In genomic region chr7:128919881-128920789, GRCh38 we compare ENCODE assay signal across 16 cellular contexts. TPM values are rescaled to one million over a fixed set of nuclear protein-coding genes. Genes with fewer than 3 reads are reported as not detected.
DNase-seq lines count a peak whose midpoint lies in the region; ATAC-seq, FAIRE-seq and TF ChIP-seq lines count a peak whose summit lies in the region.
"Had no signal": no experiment of that assay in that cellular context is flagged by ENCODE, and none has a peak within 500 bp of the region (broad histone marks: within the 10 kb centered on the region; RNA-seq: fewer than 3 reads in every experiment).

No MANE protein-coding gene starts in this region.

- no peak overlapping the region for H3K14ac ChIP-seq in neuronal stem cell (ENCODE audit: low read length)

- no peaks in the 10 kb centered on the region; the same call in 2 of the 3 replicates for H3K9me3 Mint-ChIP-seq in GM23338
- no peaks in the 10 kb centered on the region for H3K9me3 Mint-ChIP-seq in CD8-positive, alpha-beta T cell
- H3K9me3 Mint-ChIP-seq: neural crest cell had no signal

- no peak overlapping the region for H2BK120ac ChIP-seq in neuronal stem cell (ENCODE audit: low read depth, low read length)

- POLR2A ChIA-PET in RWPE1 (lab: Yijun Ruan, JAX; ENCODE audit: low non-redundant PET): no interaction called here
- POLR2A ChIA-PET in CD8-positive, alpha-beta T cell (lab: Charles Lee): no interaction called here

- no peak overlapping the region for H3K23ac ChIP-seq in neuronal stem cell (ENCODE audit: low read depth, low read length, poor library complexity)

- peaks cover 21% of the 10 kb centered on the region for H3K4me1 Mint-ChIP-seq in GM23338
- peaks cover 4% of the 10 kb centered on the region for H3K4me1 Mint-ChIP-seq in CD8-positive, alpha-beta T cell (ENCODE audit: low read depth)
- H3K4me1 Mint-ChIP-seq: neural crest cell had no signal

- H4K20me1 ChIP-seq in GM23338 (replicated peaks; ENCODE audit: insufficient read depth): no peaks in the 10 kb centered on the region

- H3K4ac ChIP-seq in neuronal stem cell (ENCODE audit: low read length): no peak overlapping the region

- 0 out of 2 replicates have a peak, but pooled peaks cover 3% of the 10 kb centered on the region for H3F3A ChIP-seq in GM23338 (replicated peaks; ENCODE audit: low read depth)

- H3K36me3 ChIP-seq in GM23338 (ENCODE audit: insufficient read depth) (no peaks in the 10 kb centered on the region), neuronal stem cell (replicated peaks in 1 of 2; ENCODE audit: control insufficient read depth in 2 of 2, insufficient read depth in 2 of 2, low read length in 2 of 2) (no peaks in the 10 kb centered on the region)
- no peaks in the 10 kb centered on the region for H3K36me3 ChIP-seq in CD8-positive, alpha-beta T cell (ENCODE audit: insufficient read depth, low read length)

- peaks cover 2% of the 10 kb centered on the region for H3K79me1 ChIP-seq in neuronal stem cell (ENCODE audit: low read depth, low read length)

- H3K18ac ChIP-seq in neuronal stem cell (ENCODE audit: low read length): peak overlapping the region; percentile 27

- H3K9me3 ChIP-seq in neuronal stem cell (replicated peaks in 1 of 2; ENCODE audit: control insufficient read depth in 2 of 2, insufficient read depth in 1 of 2, low read depth in 1 of 2, low read length in 2 of 2): peaks cover 0 to 1% of the 10 kb centered on the region in 2 donors
- H3K9me3 ChIP-seq in CD8-positive, alpha-beta T cell (ENCODE audit: low read length): no peaks in the 10 kb centered on the region

- H3K27me3 Mint-ChIP-seq in GM23338 (ENCODE audit: insufficient read depth, low read depth, poor library complexity): peaks cover 34% of the 10 kb centered on the region
- H3K27me3 Mint-ChIP-seq in CD8-positive, alpha-beta T cell (ENCODE audit: low read depth): peaks cover 33% of the 10 kb centered on the region

- WGBS in neuronal stem cell (ENCODE audit: extremely low coverage in 2 of 2, insufficient read length in 2 of 2, insufficient replicate concordance in 1 of 2), 2 donors: no CpG with 5 or more reads among the region's 14 CpGs

- TF ChIP-seq CTCF in D721Med (IDR thresholded peaks at IDR 0.05; ENCODE audit: insufficient read depth, missing control alignments): peak; percentile 2
- peak; percentile 18 to 59; a peak in 2 of 4 replicates for TF ChIP-seq CTCF in GM23338 (conservative IDR thresholded peaks at IDR 0.05; ENCODE audit: low read depth in 2 of 2)
- TF ChIP-seq CTCF in RWPE1 (conservative IDR thresholded peaks at IDR 0.05; ENCODE audit: low read depth): no peak
- TF ChIP-seq CTCF in CD8-positive, alpha-beta T cell (IDR thresholded peaks at IDR 0.05): no peak

- no peak overlapping the region for H4K8ac ChIP-seq in neuronal stem cell (ENCODE audit: low read depth, low read length)

- no peak overlapping the region for H3K27ac Mint-ChIP-seq in GM23338
- no peak overlapping the region for H3K27ac Mint-ChIP-seq in CD8-positive, alpha-beta T cell
- H3K27ac Mint-ChIP-seq: activated naive CD8-positive, alpha-beta T cell had no signal

- no peaks in the 10 kb centered on the region for H3K9me2 ChIP-seq in GM23338 (ENCODE audit: insufficient read depth)

- no peak overlapping the region for H3K4me3 Mint-ChIP-seq in GM23338
- no peak overlapping the region for H3K4me3 Mint-ChIP-seq in CD8-positive, alpha-beta T cell
- H3K4me3 Mint-ChIP-seq: activated naive CD8-positive, alpha-beta T cell; neural crest cell had no signal

- FAIRE-seq in D721Med (lab: Jason Lieb, UNC): no peak
- FAIRE-seq: small intestine had no signal

- H4K91ac ChIP-seq in neuronal stem cell (ENCODE audit: low read depth, low read length, poor library complexity): no peak overlapping the region

- H2BK5ac ChIP-seq in neuronal stem cell (ENCODE audit: low read length): no peak overlapping the region

- ATAC-seq in GM23338: peak; percentile 32
- no peak for ATAC-seq in CD8-positive, alpha-beta T cell
- ATAC-seq: esophagus mucosa had no signal

- intact Hi-C loops in CD8-positive, alpha-beta T cell (cut with DNase I, micrococcal nuclease): no loop called here

- H2AK5ac ChIP-seq in neuronal stem cell (ENCODE audit: low read depth, low read length): no peak overlapping the region

- no peak for DNase-seq in D721Med (ENCODE audit: insufficient read length, low spot score)
- peak; percentile 59 for DNase-seq in GM23338 (ENCODE audit: low spot score)
- DNase-seq in caudate nucleus (lab: John Stamatoyannopoulos, UW): peak in 6 of 61 donors; percentile 18 to 49 (median 30)
- no peak for DNase-seq in neuronal stem cell (ENCODE audit: low spot score)
- DNase-seq in RWPE1 (ENCODE audit: low spot score): no peak
- DNase-seq in CD8-positive, alpha-beta T cell: no peak
- DNase-seq in T-helper 1 cell: no peak
- DNase-seq: Calu3, cerebellar nuclear complex, NCI-H1436 treated with DMSO at 0.1 percent for 48 hours, NCI-H774, small intestine had no signal

- H2AFZ ChIP-seq in GM23338: peak overlapping the region; percentile 44; the same call in 1 of the 2 replicates
- no peak overlapping the region for H2AFZ ChIP-seq in neuronal stem cell (ENCODE audit: low read length)
- H2AFZ ChIP-seq: hepatocyte had no signal

- H3K4me1 ChIP-seq in GM23338 (ENCODE audit: insufficient read depth) (no peaks in the 10 kb centered on the region; the same call in 1 of the 2 replicates), neuronal stem cell (ENCODE audit: control insufficient read depth in 2 of 2, insufficient read depth in 1 of 2, low read depth in 1 of 2, low read length in 2 of 2) (peaks cover 0 to 9% of the 10 kb centered on the region in 2 donors)
- H3K4me1 ChIP-seq in CD8-positive, alpha-beta T cell (ENCODE audit: insufficient read depth, low read length): no peaks in the 10 kb centered on the region

- peak overlapping the region; percentile 5; the same call in 1 of the 2 replicates for H3K4me2 ChIP-seq in GM23338
- H3K4me2 ChIP-seq in neuronal stem cell (ENCODE audit: insufficient read depth, low read length, poor library complexity, severe bottlenecking): no peak overlapping the region
- H3K4me2 ChIP-seq: hepatocyte had no signal

- H3K27me3 ChIP-seq in GM23338 (ENCODE audit: insufficient read depth): peaks cover 37% of the 10 kb centered on the region
- peaks cover 0 to 86% (median 24%) of the 10 kb centered on the region in 3 experiments for H3K27me3 ChIP-seq in neuronal stem cell (ENCODE audit: control insufficient read depth in 3 of 3, insufficient read depth in 3 of 3, low read depth in 1 of 3, low read length in 3 of 3)
- no peaks in the 10 kb centered on the region for H3K27me3 ChIP-seq in CD8-positive, alpha-beta T cell (ENCODE audit: insufficient read depth, low read length)

- H3K36me3 Mint-ChIP-seq in GM23338 (ENCODE audit: low read depth): no peaks in the 10 kb centered on the region; the same call in 2 of the 3 replicates
- H3K36me3 Mint-ChIP-seq in CD8-positive, alpha-beta T cell: no peaks in the 10 kb centered on the region
- H3K36me3 Mint-ChIP-seq: activated naive CD8-positive, alpha-beta T cell had no signal

- H2BK12ac ChIP-seq in neuronal stem cell (ENCODE audit: low read length): peak overlapping the region; percentile 4

- H2BK15ac ChIP-seq in neuronal stem cell (ENCODE audit: low read length): no peak overlapping the region

- H3K4me3 ChIP-seq in GM23338 (no peak overlapping the region), neuronal stem cell (ENCODE audit: low read length in 2 of 2) (no peak overlapping the region)
- no peak overlapping the region for H3K4me3 ChIP-seq in CD8-positive, alpha-beta T cell (ENCODE audit: low read depth, low read length)
- H3K4me3 ChIP-seq: hepatocyte had no signal

- H3K9ac ChIP-seq in neuronal stem cell (ENCODE audit: low read depth, low read length, poor library complexity): no peak overlapping the region

- CTCF ChIA-PET in RWPE1 (lab: Yijun Ruan, JAX): no interaction called here
- CTCF ChIA-PET in CD8-positive, alpha-beta T cell (lab: Charles Lee): interaction anchor here (1.4 kb wide), 1 partner anchor 28 kb away, joined by 4 read pairs; no protein-coding TSS in a partner anchor

- H3K27ac ChIP-seq in GM23338 (ENCODE audit: low read depth) (no peak overlapping the region), caudate nucleus (ENCODE audit: low read depth, low read length) (peak overlapping the region; percentile 5), neuronal stem cell (replicated peaks; ENCODE audit: low read length) (no peak overlapping the region), RWPE1 (no peak overlapping the region)
- H3K27ac ChIP-seq in CD8-positive, alpha-beta T cell (ENCODE audit: low read depth, low read length): no peak overlapping the region
- H3K27ac ChIP-seq: hepatocyte had no signal

- no peaks in the 10 kb centered on the region for H3K79me2 ChIP-seq in GM23338 (replicated peaks; ENCODE audit: insufficient read depth)
- H3K79me2 ChIP-seq: hepatocyte had no signal

TF ChIP-seq in GM23338, 12 proteins besides CTCF, POLR2A, EP300 and RAD21:
- no peak for TF ChIP-seq EZH2 (IDR thresholded peaks at IDR 0.05; ENCODE audit: low read depth, unreplicated experiment)
- no peak for TF ChIP-seq EZH2phosphoT487 (IDR thresholded peaks at IDR 0.05; ENCODE audit: unreplicated experiment)
- TF ChIP-seq CREB1 (CRISPR knock-in tag; IDR thresholded peaks at IDR 0.05; ENCODE audit: low read depth): no peak
- no peak for TF ChIP-seq ZNF114 (CRISPR knock-in tag; IDR thresholded peaks at IDR 0.05)

RNA-seq across cellular contexts. Expression of gene KCP, which starts 9.6 kb away (rescaled TPM):
- total RNA-seq in GM23338 (2014; rRNA removed; shearing (Covaris generic)): 0.76 and 1.3 TPM in 2 replicates
- polyA plus RNA-seq in GM23338 (2016; fragmentation: Nextera tagmentation; extraction: Ambion mirVana): 0.99 and 1.1 TPM in 2 replicates
- 1.0 TPM for polyA plus RNA-seq in neuronal stem cell (2013, experiment 1 of 2)
- 1.1 TPM for polyA plus RNA-seq in neuronal stem cell (2013, experiment 2 of 2)
- total RNA-seq in CD8-positive, alpha-beta T cell: under 1 TPM; 0.19 to 0.43 TPM

RNA-seq across cellular contexts. Expression of gene IRF5, which starts 17.6 kb away (rescaled TPM):
- total RNA-seq in GM23338 (2014; rRNA removed; shearing (Covaris generic)): 1.1 and 3.7 TPM in 2 replicates
- 0.37 and 1.9 TPM in 2 replicates for polyA plus RNA-seq in GM23338 (2016; fragmentation: Nextera tagmentation; extraction: Ambion mirVana)
- 0.64 TPM for polyA plus RNA-seq in neuronal stem cell (2013, experiment 1 of 2)
- polyA plus RNA-seq in neuronal stem cell (2013, experiment 2 of 2): 0.71 TPM
- total RNA-seq in CD8-positive, alpha-beta T cell: under 1 TPM; 0.61 to 0.79 TPM
- total RNA-seq: neural crest cell had no signal
- polyA plus RNA-seq: hepatocyte had no signal

RNA-seq across cellular contexts. Expression of gene ATP6V1F, which starts 57.5 kb away (rescaled TPM):
- 60.2 and 66.5 TPM in 2 replicates for total RNA-seq in GM23338 (2014; rRNA removed; shearing (Covaris generic))
- polyA plus RNA-seq in GM23338 (2016; fragmentation: Nextera tagmentation; extraction: Ambion mirVana): 271 and 294 TPM in 2 replicates
- polyA plus RNA-seq in neuronal stem cell (2013, experiment 1 of 2): 216 TPM
- 208 TPM for polyA plus RNA-seq in neuronal stem cell (2013, experiment 2 of 2)
- 10 to 100 TPM; 54.8 to 59.3 TPM for total RNA-seq in CD8-positive, alpha-beta T cell

Comparison
In these comparisons a context has a peak if more than half of its experiments do, and no peak if none do; other contexts are left out.
1. CTCF ChIP-seq: peak in D721Med (single experiment) and GM23338 (2 of 2); none in RWPE1 (single experiment) and CD8-positive, alpha-beta T cell (single experiment).